In the genomic region with DNA sequence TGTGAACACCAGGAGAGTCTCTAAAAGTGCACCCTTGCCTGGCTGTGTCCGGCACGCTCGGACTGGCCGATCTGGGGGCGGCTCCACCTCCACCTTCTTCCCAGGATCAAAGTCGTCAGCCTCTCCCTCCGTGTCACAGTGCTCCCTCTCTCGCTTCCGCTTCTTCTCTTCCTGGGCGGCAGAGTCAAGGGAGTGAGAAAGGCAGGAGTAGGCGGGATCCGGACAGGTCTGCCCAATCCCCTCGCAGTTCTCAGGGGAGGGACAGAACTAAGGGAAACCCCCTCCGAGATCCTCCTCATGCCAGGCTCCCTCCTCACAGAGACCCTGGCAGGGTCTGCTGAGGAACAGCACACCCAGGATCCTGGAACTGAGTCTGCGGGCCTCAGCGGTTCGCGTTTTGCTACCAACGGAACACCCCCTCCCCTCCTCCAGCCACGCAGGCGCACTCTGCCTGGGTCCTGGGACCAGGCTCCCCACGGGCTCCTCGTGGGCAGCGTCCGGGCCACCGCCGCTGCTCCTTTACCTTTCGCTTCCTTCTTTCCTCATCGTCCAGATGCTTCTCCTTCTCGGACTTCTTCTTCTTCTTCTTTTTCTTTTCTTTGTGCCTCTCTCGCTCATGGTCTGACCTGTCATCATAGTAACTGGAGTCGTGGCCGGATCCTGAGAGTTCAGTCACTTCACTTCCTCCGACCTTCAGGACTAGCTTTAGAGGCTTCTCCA, we compare ENCODE assay signal across 7 cellular contexts. TPM values are rescaled to one million over a fixed set of nuclear protein-coding genes. Genes with fewer than 3 reads are reported as not detected.
A peak's percentile ranks its signal among the peaks of the same experiment; 100 is the strongest.
DNase-seq lines count a peak whose midpoint lies in the region; TF ChIP-seq lines count a peak whose summit lies in the region.

No MANE protein-coding gene starts in this region.

- H3K27me3 ChIP-seq in esophagus squamous epithelium (no peaks in the 10 kb centered on the region), rectal smooth muscle tissue (ENCODE audit: control insufficient read depth, insufficient read depth, low read length) (no peaks in the 10 kb centered on the region)

- peaks cover 35% of the 10 kb centered on the region for H3K36me3 Mint-ChIP-seq in HFFc6 (ENCODE audit: low read depth)

- 61 to 79% methylated on average over 22 to 23 of the region's 34 CpGs for WGBS in esophagus squamous epithelium, 2 donors

- no peak for TF ChIP-seq CTCF in HFFc6 (IDR thresholded peaks at IDR 0.05)
- no peak for TF ChIP-seq CTCF in esophagus squamous epithelium (IDR thresholded peaks at IDR 0.05)

- H3K36me3 ChIP-seq in esophagus squamous epithelium (peaks cover 0 to 52% (median 19%) of the 10 kb centered on the region in 3 donors), rectal smooth muscle tissue (ENCODE audit: control insufficient read depth, insufficient read depth, low read length) (peaks cover 23% of the 10 kb centered on the region)

- H3K4me3 Mint-ChIP-seq in HFFc6: peak overlapping the region; percentile 91

- H3K9ac ChIP-seq in rectal smooth muscle tissue (ENCODE audit: low read length): no peak overlapping the region

- intact Hi-C loops in esophagus squamous epithelium (cut with DNase I): no loop called here

- peaks cover 17 to 33% (median 20%) of the 10 kb centered on the region in 3 donors for H3K4me1 ChIP-seq in esophagus squamous epithelium
- peaks cover 5% of the 10 kb centered on the region for H3K4me1 ChIP-seq in rectal smooth muscle tissue (ENCODE audit: control insufficient read depth, insufficient read depth, low read length)

- H3K27ac ChIP-seq in esophagus squamous epithelium: peak overlapping the region; percentile 77 to 97 (median 92)
- no peak overlapping the region for H3K27ac ChIP-seq in rectal smooth muscle tissue (ENCODE audit: low read depth, low read length)

- H3K4me1 Mint-ChIP-seq in HFFc6 (ENCODE audit: low read depth): peaks cover 18% of the 10 kb centered on the region

- DNase-seq in HFFc6: no peak
- DNase-seq in SIG-M5 (lab: John Stamatoyannopoulos, UW): peak; percentile 79
- DNase-seq in esophagus squamous epithelium (lab: John Stamatoyannopoulos, UW): no peak
- no peak for DNase-seq in HuH-7.5 (ENCODE audit: low spot score)
- DNase-seq in NCI-H187 (lab: John Stamatoyannopoulos, UW): no peak
- no peak for DNase-seq in hypothalamus (lab: John Stamatoyannopoulos, UW)

- TF ChIP-seq POLR2A in esophagus squamous epithelium (IDR thresholded peaks at IDR 0.05): no peak

- H3K27ac Mint-ChIP-seq in HFFc6: peak overlapping the region; percentile 95

- H3K4me3 ChIP-seq in esophagus squamous epithelium (peak overlapping the region; percentile 64 to 92 (median 83)), rectal smooth muscle tissue (ENCODE audit: low read length) (peak overlapping the region; percentile 85)

- H3K27me3 Mint-ChIP-seq in HFFc6 (ENCODE audit: insufficient read depth): peaks cover 2% of the 10 kb centered on the region; the same call in 1 of the 2 replicates

- no peaks in the 10 kb centered on the region for H3K9me3 ChIP-seq in esophagus squamous epithelium

- H3K9me3 Mint-ChIP-seq in HFFc6: no peaks in the 10 kb centered on the region

RNA-seq across cellular contexts. Expression of a gene that starts 1.3 kb away (rescaled TPM):
- total RNA-seq in HFFc6 (2021; fragmentation: NEBNext Ultra II Directional; extraction: Animal tissue kit (Norgen Biotek cat#: 25700)): 10 to 100 TPM; 28.0 to 31.5 (median 31.0) TPM
- 10 to 100 TPM; 16.1 to 35.7 (median 22.3) TPM for total RNA-seq in esophagus squamous epithelium

RNA-seq across cellular contexts. Expression of a gene that starts 1.4 kb away (rescaled TPM):
- 10 to 100 TPM; 16.5 to 40.4 (median 35.8) TPM for total RNA-seq in HFFc6 (2021; fragmentation: NEBNext Ultra II Directional; extraction: Animal tissue kit (Norgen Biotek cat#: 25700))
- total RNA-seq in esophagus squamous epithelium: 10 to 100 TPM in 2 of 4 donors, 1 to 10 TPM in 2; 3.2 to 17.7 (median 9.5) TPM

RNA-seq across cellular contexts. Expression of a gene that starts 40.5 kb away (rescaled TPM):
- 1 to 10 TPM; 1.3 to 4.2 (median 1.8) TPM for total RNA-seq in HFFc6 (2021; fragmentation: NEBNext Ultra II Directional; extraction: Animal tissue kit (Norgen Biotek cat#: 25700))
- 1 to 10 TPM; 1.1 to 7.0 (median 3.3) TPM for total RNA-seq in esophagus squamous epithelium
